9 cellular contexts compared by ENCODE assay signal in genomic region chr10:98339790-98340189, GRCh38.
DNase-seq lines count a peak whose midpoint lies in the region; ATAC-seq, FAIRE-seq and TF ChIP-seq lines count a peak whose summit lies in the region.
"Had no signal": no experiment of that assay in that cellular context is flagged by ENCODE, and none has a peak within 500 bp of the region (broad histone marks: within the 10 kb centered on the region; RNA-seq: fewer than 3 reads in every experiment).

No MANE protein-coding gene starts in this region.

- no peak for FAIRE-seq in urothelium cell line (lab: Jason Lieb, UNC)

- H3K9me3 ChIP-seq in Peyer's patch: no peaks in the 10 kb centered on the region
- H3K9me3 ChIP-seq in mammary epithelial cell (replicated peaks; ENCODE audit: insufficient read depth, low read length): no peaks in the 10 kb centered on the region
- no peaks in the 10 kb centered on the region for H3K9me3 ChIP-seq in left lung

- no peak overlapping the region for H3K4me2 ChIP-seq in mammary epithelial cell (ENCODE audit: insufficient read depth, low read depth, low read length)

- TF ChIP-seq CTCF in GM06990 (IDR thresholded peaks at IDR 0.05; ENCODE audit: insufficient read depth, low read length, poor library complexity, severe bottlenecking): no peak
- no peak for TF ChIP-seq CTCF in Peyer's patch (IDR thresholded peaks at IDR 0.05)
- TF ChIP-seq CTCF in mammary epithelial cell (conservative IDR thresholded peaks at IDR 0.05 in 1 of 2, IDR thresholded peaks at IDR 0.05 in 1 of 2; ENCODE audit: extremely low read depth in 1 of 2, insufficient read depth in 1 of 2, low read depth in 1 of 2, low read length in 2 of 2): no peak
- TF ChIP-seq CTCF in left lung (IDR thresholded peaks at IDR 0.05): no peak

- intact Hi-C loops in mammary epithelial cell (cut with micrococcal nuclease): no loop called here
- intact Hi-C loops in left lung (cut with DNase I): no loop called here

- in situ Hi-C loops in mammary epithelial cell (cut with MboI; ENCODE audit: low sequenced_read_pairs in 2 of 2): no loop called here

- DNase-seq in GM06990 (ENCODE audit: extremely low read depth, insufficient read length) (peak; percentile 60), GM19238 (ENCODE audit: insufficient read length, low spot score) (peak; percentile 29), Peyer's patch (peak in 2 of 3 donors; percentile 44 to 59), mammary epithelial cell (no peak), left lung (no peak), urothelium cell line (ENCODE audit: low spot score) (no peak)

- H2AFZ ChIP-seq in mammary epithelial cell (ENCODE audit: low read depth, low read length): no peak overlapping the region

- H3K4me1 ChIP-seq in Peyer's patch (no peaks in the 10 kb centered on the region), mammary epithelial cell (ENCODE audit: insufficient read depth, low read length) (peaks cover 10% of the 10 kb centered on the region), left lung (no peaks in the 10 kb centered on the region)

- no peak overlapping the region for H3K9ac ChIP-seq in mammary epithelial cell (ENCODE audit: insufficient read depth, low read length)

- no peaks in the 10 kb centered on the region for H4K20me1 ChIP-seq in mammary epithelial cell (ENCODE audit: insufficient read depth, low read length)

- no peaks in the 10 kb centered on the region for H3K27me3 ChIP-seq in GM06990 (replicated peaks; ENCODE audit: control insufficient read depth, insufficient read depth, low read length)
- H3K27me3 ChIP-seq in Peyer's patch: no peaks in the 10 kb centered on the region
- no peaks in the 10 kb centered on the region for H3K27me3 ChIP-seq in mammary epithelial cell (ENCODE audit: insufficient read depth, low read length)
- no peaks in the 10 kb centered on the region for H3K27me3 ChIP-seq in left lung

- dilution Hi-C loops in mammary epithelial cell (cut with HindIII; ENCODE audit: low sequenced_read_pairs): loop anchor here (5.0 kb wide), 1 partner anchor 47 kb away; no protein-coding TSS in a partner anchor

- no TSS peak for BruUV-seq in mammary epithelial cell (replicated peaks; lab: Mats Ljungman, UMichigan)

- ATAC-seq in HG02943 (IDR thresholded peaks at IDR 0.05; ENCODE audit: low read depth, unreplicated experiment) (peak; percentile 67), left lung (no peak), esophagus mucosa (no peak)

- no peaks in the 10 kb centered on the region for H3K79me2 ChIP-seq in mammary epithelial cell (ENCODE audit: insufficient read depth, low read length)

- CTCF ChIA-PET in mammary epithelial cell (lab: Charles Lee; ENCODE audit: low non-redundant PET): no interaction called here

- TF ChIP-seq POLR2A in Peyer's patch (IDR thresholded peaks at IDR 0.05): no peak

- H3K27ac ChIP-seq in Peyer's patch (no peak overlapping the region), mammary epithelial cell (ENCODE audit: insufficient read depth, low read depth, low read length) (no peak overlapping the region), left lung (no peak overlapping the region)
- H3K27ac ChIP-seq: VCaP had no signal

- WGBS in mammary epithelial cell (ENCODE audit: low coverage, missing lambda C conversion rate): 81% methylated on average over 5 of the region's 5 CpGs

- H3K4me3 ChIP-seq in GM06990 (replicated peaks; ENCODE audit: low read depth, low read length) (no peak overlapping the region; the same call in 1 of the 2 replicates), Peyer's patch (no peak overlapping the region), mammary epithelial cell (replicated peaks in 1 of 3; ENCODE audit: insufficient read depth in 1 of 3, low read depth in 2 of 3, low read length in 3 of 3) (no peak overlapping the region), left lung (no peak overlapping the region)

- H3K36me3 ChIP-seq in GM06990 (ENCODE audit: control insufficient read depth, insufficient read depth, low read length): no peaks in the 10 kb centered on the region
- H3K36me3 ChIP-seq in Peyer's patch: no peaks in the 10 kb centered on the region
- H3K36me3 ChIP-seq in mammary epithelial cell (ENCODE audit: insufficient read depth, low read length): no peaks in the 10 kb centered on the region
- no peaks in the 10 kb centered on the region for H3K36me3 ChIP-seq in left lung

Comparison
In these comparisons a context has a peak if more than half of its experiments do, and no peak if none do; other contexts are left out.
1. DNase-seq: peak in GM06990 (single experiment), GM19238 (single experiment) and Peyer's patch (2 of 3); none in mammary epithelial cell (single experiment), left lung (0 of 2) and urothelium cell line (single experiment).